21 cellular contexts compared by ENCODE assay signal in the genomic region with DNA sequence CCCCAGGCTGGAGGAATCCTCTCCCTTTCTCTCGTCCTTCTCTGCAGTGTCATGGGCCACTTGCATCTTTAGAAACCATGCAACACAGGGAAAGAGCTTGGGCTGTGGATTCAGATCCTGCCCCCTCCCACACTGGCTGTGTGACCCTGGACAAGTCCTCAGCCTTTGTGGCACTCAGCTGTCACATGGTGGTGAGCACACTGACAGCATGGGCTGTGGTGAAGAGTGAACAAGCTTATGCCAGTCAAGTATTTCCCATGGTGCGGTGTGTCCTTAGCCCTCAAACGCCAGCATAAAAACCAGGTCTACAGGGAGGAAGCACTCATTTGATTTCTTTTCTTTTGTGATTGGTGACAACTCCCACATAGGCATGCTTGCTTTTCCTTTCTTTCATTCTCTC.
DNase-seq lines count a peak whose midpoint lies in the region; ATAC-seq and TF ChIP-seq lines count a peak whose summit lies in the region.
"Had no signal": no experiment of that assay in that cellular context is flagged by ENCODE, and none has a peak within 500 bp of the region (broad histone marks: within the 10 kb centered on the region; RNA-seq: fewer than 3 reads in every experiment).

No MANE protein-coding gene starts in this region.

- H4K20me1 ChIP-seq in BLaER1: peaks cover 54% of the 10 kb centered on the region

- no peak overlapping the region for H3K27ac ChIP-seq in BLaER1
- no peak overlapping the region for H3K27ac ChIP-seq in CD8-positive, alpha-beta T cell (ENCODE audit: low read depth, low read length)
- H3K27ac ChIP-seq in naive thymus-derived CD4-positive, alpha-beta T cell (ENCODE audit: low read depth, low read length): no peak overlapping the region
- H3K27ac ChIP-seq: GM23248 had no signal

- no peak for ATAC-seq in CD8-positive, alpha-beta T cell
- no peak for ATAC-seq in naive thymus-derived CD4-positive, alpha-beta T cell
- ATAC-seq in effector memory CD8-positive, alpha-beta T cell (replicated peaks): no peak
- no peak for ATAC-seq in GM21825 (IDR thresholded peaks at IDR 0.05; ENCODE audit: unreplicated experiment)
- ATAC-seq: Right ventricle myocardium inferior had no signal

- no peak for DNase-seq in activated T-cell treated with anti-CD3 and anti-CD28 coated beads, Interleukin-2, amount 50 U/mL, for 24 hours
- DNase-seq in activated T-cell treated with anti-CD3 and anti-CD28 coated beads for 4 hours: no peak
- DNase-seq in CD8-positive, alpha-beta T cell: no peak
- no peak for DNase-seq in naive thymus-derived CD4-positive, alpha-beta T cell
- DNase-seq in effector memory CD8-positive, alpha-beta T cell: no peak
- DNase-seq: BE2C; Caco-2; CD4-positive, alpha-beta T cell; DMS 273 treated with DMSO at 0.1 percent for 48 hours; DMS79 treated with DMSO at 0.1 percent for 48 hours; GM23248; Kasumi-1; NCI-H1694; NCI-H2081; NCI-H2171; NCI-H524 treated with DMSO at 0.1 percent for 48 hours; NCI-H82 had no signal

- POLR2A ChIA-PET in CD8-positive, alpha-beta T cell (lab: Charles Lee): no interaction called here
- POLR2A ChIA-PET in naive thymus-derived CD4-positive, alpha-beta T cell (lab: Charles Lee): no interaction called here

- peaks cover 16% of the 10 kb centered on the region for H3K4me1 ChIP-seq in BLaER1
- H3K4me1 ChIP-seq in CD8-positive, alpha-beta T cell (ENCODE audit: insufficient read depth, low read length): peaks cover 11% of the 10 kb centered on the region
- peaks cover 0 to 10% of the 10 kb centered on the region in 2 donors for H3K4me1 ChIP-seq in naive thymus-derived CD4-positive, alpha-beta T cell (ENCODE audit: control insufficient read depth in 2 of 2, insufficient read depth in 2 of 2, low read length in 2 of 2)
- H3K4me1 ChIP-seq: BE2C, Caco-2, HAP-1 had no signal

- no peaks in the 10 kb centered on the region for H3K27me3 ChIP-seq in BLaER1
- H3K27me3 ChIP-seq in CD8-positive, alpha-beta T cell (ENCODE audit: insufficient read depth, low read length): no peaks in the 10 kb centered on the region
- no peaks in the 10 kb centered on the region for H3K27me3 ChIP-seq in naive thymus-derived CD4-positive, alpha-beta T cell (ENCODE audit: control insufficient read depth in 2 of 2, insufficient read depth in 2 of 2, low read length in 2 of 2)
- H3K27me3 ChIP-seq: BE2C had no signal

- H3K9me3 Mint-ChIP-seq in activated T-cell treated with anti-CD3 and anti-CD28 coated beads, Interleukin-2, amount 50 U/mL, for 24 hours: no peaks in the 10 kb centered on the region
- no peaks in the 10 kb centered on the region for H3K9me3 Mint-ChIP-seq in CD8-positive, alpha-beta T cell
- H3K9me3 Mint-ChIP-seq in naive thymus-derived CD4-positive, alpha-beta T cell: peaks cover 0 to 5% (median 0%) of the 10 kb centered on the region in 11 donors
- H3K9me3 Mint-ChIP-seq in effector memory CD8-positive, alpha-beta T cell: no peaks in the 10 kb centered on the region
- H3K9me3 Mint-ChIP-seq: CD4-positive, alpha-beta T cell had no signal

- peaks cover 16% of the 10 kb centered on the region; the same call in 1 of the 2 replicates for H3K36me3 ChIP-seq in BLaER1
- H3K36me3 ChIP-seq in CD8-positive, alpha-beta T cell (ENCODE audit: insufficient read depth, low read length): peaks cover 5% of the 10 kb centered on the region
- no peaks in the 10 kb centered on the region for H3K36me3 ChIP-seq in naive thymus-derived CD4-positive, alpha-beta T cell (ENCODE audit: control insufficient read depth in 2 of 3, insufficient read depth in 3 of 3, low read length in 3 of 3)
- H3K36me3 ChIP-seq: BE2C, HAP-1 had no signal

- no peak overlapping the region for H3K4me3 Mint-ChIP-seq in activated T-cell treated with anti-CD3 and anti-CD28 coated beads, Interleukin-2, amount 50 U/mL, for 24 hours
- no peak overlapping the region for H3K4me3 Mint-ChIP-seq in CD8-positive, alpha-beta T cell
- H3K4me3 Mint-ChIP-seq in naive thymus-derived CD4-positive, alpha-beta T cell: peak overlapping the region; percentile 1 to 62 (median 32)
- H3K4me3 Mint-ChIP-seq in effector memory CD8-positive, alpha-beta T cell: no peak overlapping the region

- intact Hi-C loops in CD8-positive, alpha-beta T cell (cut with DNase I, micrococcal nuclease): no loop called here
- intact Hi-C loops in naive thymus-derived CD4-positive, alpha-beta T cell (cut with micrococcal nuclease): no loop called here

- peaks cover 4% of the 10 kb centered on the region for H3K36me3 Mint-ChIP-seq in activated T-cell treated with anti-CD3 and anti-CD28 coated beads, Interleukin-2, amount 50 U/mL, for 24 hours (ENCODE audit: low read depth)
- H3K36me3 Mint-ChIP-seq in CD8-positive, alpha-beta T cell: peaks cover 29% of the 10 kb centered on the region
- peaks cover 5 to 42% (median 25%) of the 10 kb centered on the region in 5 donors for H3K36me3 Mint-ChIP-seq in naive thymus-derived CD4-positive, alpha-beta T cell
- H3K36me3 Mint-ChIP-seq in effector memory CD8-positive, alpha-beta T cell (ENCODE audit: insufficient read depth): peaks cover 3% of the 10 kb centered on the region

- H3K9ac ChIP-seq in BLaER1: no peak overlapping the region
- H3K9ac ChIP-seq: GM23248 had no signal

- no peak overlapping the region for H3K4me3 ChIP-seq in BLaER1
- H3K4me3 ChIP-seq in CD8-positive, alpha-beta T cell (ENCODE audit: low read depth, low read length): no peak overlapping the region
- H3K4me3 ChIP-seq in naive thymus-derived CD4-positive, alpha-beta T cell (ENCODE audit: low read length): no peak overlapping the region
- H3K4me3 ChIP-seq: GM23248, HAP-1 had no signal

- no peaks in the 10 kb centered on the region for H3K27me3 Mint-ChIP-seq in activated T-cell treated with anti-CD3 and anti-CD28 coated beads, Interleukin-2, amount 50 U/mL, for 24 hours
- H3K27me3 Mint-ChIP-seq in CD8-positive, alpha-beta T cell (ENCODE audit: low read depth): no peaks in the 10 kb centered on the region
- no peaks in the 10 kb centered on the region for H3K27me3 Mint-ChIP-seq in naive thymus-derived CD4-positive, alpha-beta T cell
- H3K27me3 Mint-ChIP-seq in effector memory CD8-positive, alpha-beta T cell: no peaks in the 10 kb centered on the region
- H3K27me3 Mint-ChIP-seq: CD4-positive, alpha-beta T cell had no signal

- no peaks in the 10 kb centered on the region; the same call in 1 of the 2 replicates for H3K9me3 ChIP-seq in BLaER1
- no peaks in the 10 kb centered on the region for H3K9me3 ChIP-seq in CD8-positive, alpha-beta T cell (ENCODE audit: low read length)
- no peaks in the 10 kb centered on the region for H3K9me3 ChIP-seq in naive thymus-derived CD4-positive, alpha-beta T cell (ENCODE audit: control insufficient read depth in 2 of 3, low read length in 3 of 3)
- H3K9me3 ChIP-seq: BE2C, Caco-2, HAP-1 had no signal

- H3K4me2 ChIP-seq in BLaER1: peak overlapping the region; percentile 37

- H3K4me1 Mint-ChIP-seq in activated T-cell treated with anti-CD3 and anti-CD28 coated beads, Interleukin-2, amount 50 U/mL, for 24 hours (ENCODE audit: low read depth): peaks cover 13% of the 10 kb centered on the region
- H3K4me1 Mint-ChIP-seq in CD8-positive, alpha-beta T cell (ENCODE audit: low read depth): peaks cover 18% of the 10 kb centered on the region
- H3K4me1 Mint-ChIP-seq in naive thymus-derived CD4-positive, alpha-beta T cell: peaks cover 8 to 49% (median 26%) of the 10 kb centered on the region in 7 donors
- H3K4me1 Mint-ChIP-seq in effector memory CD8-positive, alpha-beta T cell (ENCODE audit: low read depth in 2 of 2): peaks cover 3 to 10% of the 10 kb centered on the region in 2 donors

- H3K27ac Mint-ChIP-seq in activated T-cell treated with anti-CD3 and anti-CD28 coated beads, Interleukin-2, amount 50 U/mL, for 24 hours: peak overlapping the region; percentile 13
- peak overlapping the region; percentile 80 for H3K27ac Mint-ChIP-seq in CD8-positive, alpha-beta T cell
- peak overlapping the region in 5 of 9 donors; percentile 3 to 86 (median 59) for H3K27ac Mint-ChIP-seq in naive thymus-derived CD4-positive, alpha-beta T cell
- H3K27ac Mint-ChIP-seq in effector memory CD8-positive, alpha-beta T cell: no peak overlapping the region
- H3K27ac Mint-ChIP-seq: CD4-positive, alpha-beta T cell had no signal

- TF ChIP-seq CTCF in CD8-positive, alpha-beta T cell (IDR thresholded peaks at IDR 0.05): no peak

- CTCF ChIA-PET in CD8-positive, alpha-beta T cell (lab: Charles Lee): interaction anchor here (0.9 kb wide), 1 partner anchor 394 kb away, joined by 3 read pairs; no protein-coding TSS in a partner anchor
- CTCF ChIA-PET in naive thymus-derived CD4-positive, alpha-beta T cell (lab: Charles Lee): no interaction called here

Comparison
In these comparisons a context has a peak if more than half of its experiments do, and no peak if none do; other contexts are left out.
1. H3K27ac Mint-ChIP-seq: peak in activated T-cell treated with anti-CD3 and anti-CD28 coated beads, Interleukin-2, amount 50 U/mL, for 24 hours (single experiment), CD8-positive, alpha-beta T cell (single experiment) and naive thymus-derived CD4-positive, alpha-beta T cell (5 of 9); none in effector memory CD8-positive, alpha-beta T cell (0 of 2).
2. H3K4me3 Mint-ChIP-seq: peak in naive thymus-derived CD4-positive, alpha-beta T cell (10 of 10); none in activated T-cell treated with anti-CD3 and anti-CD28 coated beads, Interleukin-2, amount 50 U/mL, for 24 hours (single experiment), CD8-positive, alpha-beta T cell (single experiment) and effector memory CD8-positive, alpha-beta T cell (0 of 2).